ENCODE assay signal across 23 cellular contexts in the genomic region with DNA sequence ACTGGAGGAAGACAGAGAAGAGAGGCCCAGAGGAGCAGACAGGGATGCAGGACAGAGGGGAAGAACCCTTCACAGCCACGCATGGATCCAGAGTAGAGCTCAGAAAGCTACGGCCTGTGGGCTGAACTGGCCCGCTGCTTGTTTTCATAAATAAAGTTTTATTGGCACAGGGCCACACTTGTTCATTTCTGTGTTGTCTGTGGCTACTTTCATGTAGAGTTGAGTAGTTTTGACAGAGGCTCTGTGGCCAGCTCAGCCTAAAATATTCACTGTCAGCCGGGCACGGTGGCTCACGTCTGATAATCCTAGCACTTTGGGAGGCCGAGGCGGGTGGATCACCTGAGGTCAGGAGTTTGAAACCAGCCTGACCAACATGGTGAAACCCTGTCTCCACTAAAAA. TPM values are rescaled to one million over a fixed set of nuclear protein-coding genes. Genes with fewer than 3 reads are reported as not detected.
"Had no signal": no experiment of that assay in that cellular context is flagged by ENCODE, and none has a peak within 500 bp of the region (broad histone marks: within the 10 kb centered on the region; RNA-seq: fewer than 3 reads in every experiment).

No MANE protein-coding gene starts in this region.

- H3K27ac ChIP-seq: esophagus muscularis mucosa, sigmoid colon, transverse colon had no signal

- H3K4me3 ChIP-seq: esophagus muscularis mucosa, gastrocnemius medialis, sigmoid colon, transverse colon had no signal

- FAIRE-seq: islet of Langerhans, urothelium cell line had no signal

- DNase-seq: activated CD4-positive, alpha-beta T cell treated with anti-CD3 and anti-CD28 coated beads for 4 hours; activated CD4-positive, alpha-beta T cell treated with anti-CD3 and anti-CD28 coated beads, Interleukin-2, amount 50 U/mL, for 48 hours; activated CD4-positive, CD25-positive, alpha-beta regulatory T cell; activated CD8-positive, alpha-beta memory T cell treated with anti-CD3 and anti-CD28 coated beads, Interleukin-2, amount 50 U/mL, for 48 hours; activated naive CD4-positive, alpha-beta T cell; activated T-cell treated with anti-CD3 and anti-CD28 coated beads, Interleukin-2, amount 50 U/mL, for 4 hours; effector memory CD8-positive, alpha-beta T cell; gastrocnemius medialis; hypothalamus; left cardiac atrium; sigmoid colon; stimulated activated CD4-positive, alpha-beta T cell treated with anti-CD3 and anti-CD28 coated beads, Interleukin-2, amount 100 ng/mL, for 48 hours; stimulated activated CD8-positive, alpha-beta memory T cell treated with anti-CD3 and anti-CD28 coated beads, Interleukin-4, amount 100 ng/mL, for 48 hours; stimulated activated naive B cell treated with anti-CD40 and anti-IgM and Interleukin-4, amounts not matched to agents 10 μg/mL and 1 μg/mL and 100 μg/mL, for 72 hours; T-helper 1 cell; T-helper 9 cell; transverse colon had no signal

- H3K4me1 ChIP-seq: transverse colon had no signal

- H3K9me3 ChIP-seq: gastrocnemius medialis, transverse colon had no signal

- ATAC-seq: activated T-cell treated with anti-CD3 and anti-CD28 coated beads, Interleukin-2, amount 50 U/mL, for 4 hours; effector memory CD8-positive, alpha-beta T cell; stimulated activated naive B cell treated with anti-CD40 and anti-IgM and Interleukin-4, amounts not matched to agents 10 μg/mL and 1 μg/mL and 100 μg/mL, for 72 hours had no signal

- H3K36me3 ChIP-seq: esophagus muscularis mucosa, gastrocnemius medialis, sigmoid colon, transverse colon had no signal

RNA-seq across cellular contexts. Expression of a gene that starts 26.2 kb away (rescaled TPM):
- total RNA-seq: gastrocnemius medialis, mononuclear cell, myocyte, renal cortical epithelial cell had no signal
